In genomic region chr17:28720247-28720996, GRCh38 we compare ENCODE assay signal across 8 cellular contexts.
DNase-seq lines count a peak whose midpoint lies in the region; ATAC-seq and TF ChIP-seq lines count a peak whose summit lies in the region.

No MANE protein-coding gene starts in this region.

- intact Hi-C loops in dendritic cell treated with granulocyte-macrophage colony-stimulating factor and Interleukin-4, amounts not matched to agents 40 ng/mL and 50 ng/mL, for 4 days (cut with micrococcal nuclease), result no loop called here

- peak; percentile 59 for DNase-seq in RKO (ENCODE audit: low spot score)
- DNase-seq in NCI-H345 (lab: John Stamatoyannopoulos, UW), result no peak
- no peak for DNase-seq in NCI-H526 treated with DMSO at 0.1 percent for 48 hours (lab: John Stamatoyannopoulos, UW)
- DNase-seq in NOMO-1 treated with dmso at 0.1 percent for 144 hours (lab: John Stamatoyannopoulos, UW; ENCODE audit: unreplicated experiment), result no peak

- H3K9me3 Mint-ChIP-seq in dendritic cell treated with granulocyte-macrophage colony-stimulating factor and Interleukin-4, amounts not matched to agents 40 ng/mL and 50 ng/mL, for 4 days, result no peaks in the 10 kb centered on the region
- H3K9me3 Mint-ChIP-seq in nephron, result no peaks in the 10 kb centered on the region

- peak overlapping the region; percentile 95 for H3K4me3 Mint-ChIP-seq in dendritic cell treated with granulocyte-macrophage colony-stimulating factor and Interleukin-4, amounts not matched to agents 40 ng/mL and 50 ng/mL, for 4 days
- H3K4me3 Mint-ChIP-seq in nephron, result peak overlapping the region; percentile 95 to 100 (median 98)

- H3K4me1 Mint-ChIP-seq in dendritic cell treated with granulocyte-macrophage colony-stimulating factor and Interleukin-4, amounts not matched to agents 40 ng/mL and 50 ng/mL, for 4 days (ENCODE audit: low read depth), result peaks cover 60% of the 10 kb centered on the region
- peaks cover 70% of the 10 kb centered on the region for H3K4me1 Mint-ChIP-seq in nephron

- TF ChIP-seq CTCF in nephron (IDR thresholded peaks at IDR 0.05; ENCODE audit: unreplicated experiment in 3 of 3), result no peak

- H3K36me3 Mint-ChIP-seq in dendritic cell treated with granulocyte-macrophage colony-stimulating factor and Interleukin-4, amounts not matched to agents 40 ng/mL and 50 ng/mL, for 4 days (ENCODE audit: low read depth), result peaks cover 68% of the 10 kb centered on the region
- H3K36me3 Mint-ChIP-seq in nephron (ENCODE audit: low read depth), result peaks cover 56% of the 10 kb centered on the region

- H3K27me3 Mint-ChIP-seq in dendritic cell treated with granulocyte-macrophage colony-stimulating factor and Interleukin-4, amounts not matched to agents 40 ng/mL and 50 ng/mL, for 4 days, result no peaks in the 10 kb centered on the region
- H3K27me3 Mint-ChIP-seq in nephron (ENCODE audit: low read depth), result no peaks in the 10 kb centered on the region

- TF ChIP-seq POLR2A in GM18505 (IDR thresholded peaks at IDR 0.05; ENCODE audit: borderline replicate concordance, extremely low read depth, insufficient read depth, insufficient read length), result peak; percentile 39

- no peak for ATAC-seq in GM18505 (IDR thresholded peaks at IDR 0.05; ENCODE audit: unreplicated experiment)
- no peak for ATAC-seq in HG02759 (IDR thresholded peaks at IDR 0.05; ENCODE audit: unreplicated experiment)

- peak overlapping the region; percentile 91 for H3K27ac Mint-ChIP-seq in dendritic cell treated with granulocyte-macrophage colony-stimulating factor and Interleukin-4, amounts not matched to agents 40 ng/mL and 50 ng/mL, for 4 days
- peak overlapping the region; percentile 99 to 100 (median 99) for H3K27ac Mint-ChIP-seq in nephron
